Comparison of ENCODE assay signal across 13 cellular contexts in the genomic region with DNA sequence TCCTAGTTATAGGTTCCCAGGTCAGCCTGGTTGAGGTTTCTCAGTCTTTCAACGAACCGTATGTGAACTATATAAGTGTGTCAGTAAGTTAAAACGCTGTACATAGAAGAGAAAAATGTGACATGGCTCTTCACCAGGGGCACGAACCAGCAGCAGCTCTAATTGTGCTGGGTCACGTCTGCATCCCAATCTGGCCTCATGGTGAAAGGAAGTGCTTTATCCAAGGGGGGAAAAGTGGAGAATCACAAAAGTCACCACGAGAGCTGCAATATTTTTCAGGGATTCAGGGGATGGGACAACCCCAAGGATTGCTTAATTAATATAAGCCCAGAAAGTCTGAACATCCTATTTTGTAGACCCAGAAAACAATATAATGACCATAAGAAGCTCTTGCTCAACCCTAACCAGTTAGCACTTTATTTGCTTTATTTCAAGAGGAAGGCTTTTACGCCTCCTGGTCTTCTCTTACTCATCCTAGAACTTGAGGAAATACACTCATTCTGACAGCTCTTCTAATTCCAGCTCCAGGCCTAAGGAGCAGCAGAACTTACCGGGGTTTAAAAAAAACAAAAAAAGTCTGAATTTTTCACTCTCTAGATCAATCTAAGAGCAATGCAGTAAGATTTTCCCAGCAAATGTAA. TPM values are rescaled to one million over a fixed set of nuclear protein-coding genes. Genes with fewer than 3 reads are reported as not detected.
DNase-seq lines count a peak whose midpoint lies in the region; ATAC-seq, FAIRE-seq and TF ChIP-seq lines count a peak whose summit lies in the region.
"Had no signal": no experiment of that assay in that cellular context is flagged by ENCODE, and none has a peak within 500 bp of the region (broad histone marks: within the 10 kb centered on the region; RNA-seq: fewer than 3 reads in every experiment).

No MANE protein-coding gene starts in this region.

- no peak for TF ChIP-seq EP300 in sigmoid colon (IDR thresholded peaks at IDR 0.05)

- no peak for ATAC-seq in body of pancreas
- ATAC-seq: activated T-cell treated with anti-CD3 and anti-CD28 coated beads, Interleukin-2, amount 50 U/mL, for 72 hours had no signal

- H3K9me3 ChIP-seq in body of pancreas (no peaks in the 10 kb centered on the region), keratinocyte (ENCODE audit: control insufficient read depth, low read depth, low read length) (no peaks in the 10 kb centered on the region), tibial artery (no peaks in the 10 kb centered on the region), sigmoid colon (no peaks in the 10 kb centered on the region), right atrium auricular region (no peaks in the 10 kb centered on the region)

- H3K36me3 ChIP-seq in body of pancreas (replicated peaks in 1 of 2; ENCODE audit: insufficient read depth in 1 of 2, low read depth in 2 of 2), result peaks cover 0 to 4% of the 10 kb centered on the region in 2 donors
- H3K36me3 ChIP-seq in keratinocyte (ENCODE audit: control insufficient read depth in 2 of 2, extremely low read depth in 1 of 2, insufficient read depth in 2 of 2, low read length in 2 of 2), result peaks cover 21 to 59% of the 10 kb centered on the region in 2 experiments
- H3K36me3 ChIP-seq in tibial artery, result peaks cover 21 to 39% (median 30%) of the 10 kb centered on the region in 3 donors
- peaks cover 0 to 20% (median 11%) of the 10 kb centered on the region in 4 donors for H3K36me3 ChIP-seq in sigmoid colon
- peaks cover 49% of the 10 kb centered on the region for H3K36me3 ChIP-seq in right atrium auricular region

- H3K4me1 ChIP-seq in body of pancreas (peaks cover 26% of the 10 kb centered on the region), keratinocyte (ENCODE audit: control insufficient read depth, extremely low read depth, insufficient read depth, low read length) (peaks cover 86% of the 10 kb centered on the region), tibial artery (peaks cover 0 to 99% (median 66%) of the 10 kb centered on the region in 4 donors), sigmoid colon (peaks cover 0 to 26% (median 21%) of the 10 kb centered on the region in 4 donors), right atrium auricular region (peaks cover 0 to 62% of the 10 kb centered on the region in 2 donors)

- FAIRE-seq in keratinocyte (lab: Jason Lieb, UNC), result no peak

- H3K27ac Mint-ChIP-seq in activated CD4-positive, alpha-beta T cell treated with anti-CD3 and anti-CD28 coated beads, Interleukin-2, amount 10 ng/mL, durations not matched to agents 24 days and 14 days, result peak overlapping the region; percentile 32
- H3K27ac Mint-ChIP-seq: activated T-cell treated with anti-CD3 and anti-CD28 coated beads, Interleukin-2, amount 50 U/mL, for 72 hours had no signal

- H2AFZ ChIP-seq in keratinocyte (ENCODE audit: control insufficient read depth, low read length), result no peak overlapping the region

- H3K4me2 ChIP-seq in keratinocyte (ENCODE audit: control insufficient read depth, extremely low read depth, insufficient read depth, low read depth, low read length), result no peak overlapping the region

- H3K4me3 Mint-ChIP-seq in activated CD4-positive, alpha-beta T cell treated with anti-CD3 and anti-CD28 coated beads, Interleukin-2, amount 10 ng/mL, durations not matched to agents 24 days and 14 days, result no peak overlapping the region
- H3K4me3 Mint-ChIP-seq: activated T-cell treated with anti-CD3 and anti-CD28 coated beads, Interleukin-2, amount 50 U/mL, for 72 hours had no signal

- H3K27ac ChIP-seq in body of pancreas (peak overlapping the region; percentile 17 to 85 (median 78)), keratinocyte (ENCODE audit: control insufficient read depth, insufficient read depth, low read length) (peak overlapping the region; percentile 22), tibial artery (peak overlapping the region; percentile 20 to 28), sigmoid colon (no peak overlapping the region), right atrium auricular region (no peak overlapping the region)

- H3K4me1 Mint-ChIP-seq in activated CD4-positive, alpha-beta T cell treated with anti-CD3 and anti-CD28 coated beads, Interleukin-2, amount 10 ng/mL, durations not matched to agents 24 days and 14 days, result peaks cover 12% of the 10 kb centered on the region

- no peaks in the 10 kb centered on the region for H3K9me3 Mint-ChIP-seq in activated CD4-positive, alpha-beta T cell treated with anti-CD3 and anti-CD28 coated beads, Interleukin-2, amount 10 ng/mL, durations not matched to agents 24 days and 14 days
- H3K9me3 Mint-ChIP-seq: activated T-cell treated with anti-CD3 and anti-CD28 coated beads, Interleukin-2, amount 50 U/mL, for 72 hours had no signal

- TF ChIP-seq POLR2A in body of pancreas (IDR thresholded peaks at IDR 0.05), result no peak
- TF ChIP-seq POLR2A in sigmoid colon (IDR thresholded peaks at IDR 0.05), result no peak

- peaks cover 49% of the 10 kb centered on the region for H3K36me3 Mint-ChIP-seq in activated CD4-positive, alpha-beta T cell treated with anti-CD3 and anti-CD28 coated beads, Interleukin-2, amount 10 ng/mL, durations not matched to agents 24 days and 14 days (ENCODE audit: low read depth)

- peaks cover 71% of the 10 kb centered on the region for H3K79me2 ChIP-seq in keratinocyte (ENCODE audit: control insufficient read depth, insufficient read depth, low read length)

- WGBS in body of pancreas, 2 donors, result 89 to 91% methylated on average over 8 of the region's 8 CpGs
- 91 to 92% methylated on average over 8 of the region's 8 CpGs for WGBS in sigmoid colon, 2 donors

- no peak for DNase-seq in activated CD4-positive, alpha-beta T cell treated with anti-CD3 and anti-CD28 coated beads, Interleukin-2, amount 10 ng/mL, durations not matched to agents 24 days and 14 days
- DNase-seq in activated CD4-positive, alpha-beta T cell treated with anti-CD3 and anti-CD28 coated beads for 1 hour, result no peak
- DNase-seq in body of pancreas (no peak), keratinocyte (ENCODE audit: low read depth, low spot score) (no peak), tibial artery (no peak), sigmoid colon (no peak), right atrium auricular region (ENCODE audit: low spot score) (no peak), COLO668 (lab: John Stamatoyannopoulos, UW; ENCODE audit: unreplicated experiment) (no peak)
- DNase-seq: 8988T; activated T-cell treated with anti-CD3 and anti-CD28 coated beads, Interleukin-2, amount 50 U/mL, for 72 hours; aorta; effector CD4-positive, alpha-beta T cell; NCI-H1417 had no signal

- H3K27me3 Mint-ChIP-seq in activated CD4-positive, alpha-beta T cell treated with anti-CD3 and anti-CD28 coated beads, Interleukin-2, amount 10 ng/mL, durations not matched to agents 24 days and 14 days, result no peaks in the 10 kb centered on the region

- dilution Hi-C loops in keratinocyte (cut with MboI; ENCODE audit: extremely low pct_ligation_motif_present, low sequenced_read_pairs), result no loop called here

- peaks cover 8% of the 10 kb centered on the region for H3K9me1 ChIP-seq in keratinocyte (ENCODE audit: control insufficient read depth, extremely low read depth, insufficient read depth, low read length)

- intact Hi-C loops in activated CD4-positive, alpha-beta T cell treated with anti-CD3 and anti-CD28 coated beads, Interleukin-2, amount 10 ng/mL, durations not matched to agents 24 days and 14 days (cut with micrococcal nuclease), result no loop called here
- intact Hi-C loops in body of pancreas (cut with DNase I), result no loop called here
- intact Hi-C loops in tibial artery (cut with DNase I; ENCODE audit: low total_unique reads), result no loop called here
- intact Hi-C loops in sigmoid colon (cut with DNase I), result no loop called here

- peak overlapping the region; percentile 10 for H3K9ac ChIP-seq in keratinocyte (ENCODE audit: control insufficient read depth, extremely low read depth, insufficient read depth, low read length)

- TF ChIP-seq CTCF in body of pancreas (IDR thresholded peaks at IDR 0.05), result no peak
- TF ChIP-seq CTCF in keratinocyte (optimal IDR thresholded peaks at IDR 0.05 in 1 of 3, IDR thresholded peaks at IDR 0.05 in 1 of 3, conservative IDR thresholded peaks at IDR 0.05 in 1 of 3; ENCODE audit: extremely low read depth in 1 of 3, insufficient read depth in 2 of 3, low read length in 3 of 3), result no peak
- TF ChIP-seq CTCF in tibial artery (IDR thresholded peaks at IDR 0.05), result no peak
- TF ChIP-seq CTCF in sigmoid colon (IDR thresholded peaks at IDR 0.05), result no peak
- no peak for TF ChIP-seq CTCF in right atrium auricular region (IDR thresholded peaks at IDR 0.05)

- H3K27me3 ChIP-seq in body of pancreas, result no peaks in the 10 kb centered on the region
- no peaks in the 10 kb centered on the region for H3K27me3 ChIP-seq in keratinocyte (ENCODE audit: control insufficient read depth, extremely low read depth, insufficient read depth, low read length)
- H3K27me3 ChIP-seq in tibial artery, result no peaks in the 10 kb centered on the region
- H3K27me3 ChIP-seq in sigmoid colon, result no peaks in the 10 kb centered on the region
- H3K27me3 ChIP-seq in right atrium auricular region, result no peaks in the 10 kb centered on the region

- peaks cover 71% of the 10 kb centered on the region for H4K20me1 ChIP-seq in keratinocyte (ENCODE audit: control insufficient read depth, extremely low read depth, insufficient read depth, low read length)

- H3K4me3 ChIP-seq in body of pancreas (no peak overlapping the region), keratinocyte (ENCODE audit: control insufficient read depth in 2 of 3, extremely low read depth in 1 of 3, insufficient read depth in 2 of 3, low read depth in 1 of 3, low read length in 3 of 3) (no peak overlapping the region), tibial artery (no peak overlapping the region), sigmoid colon (no peak overlapping the region), right atrium auricular region (no peak overlapping the region)

RNA-seq across cellular contexts. Expression of gene ANXA2, which starts 16.5 kb away (rescaled TPM):
- 214 and 225 TPM in 2 replicates for total RNA-seq in activated CD4-positive, alpha-beta T cell treated with anti-CD3 and anti-CD28 coated beads, Interleukin-2, amount 10 ng/mL, durations not matched to agents 24 days and 14 days
- total RNA-seq in body of pancreas (100 to 1,000 TPM; 265 to 341 TPM), sigmoid colon (100 to 1,000 TPM; 157 to 366 (median 214) TPM), right atrium auricular region (100 to 1,000 TPM; 214 to 388 TPM)
- polyA plus RNA-seq in keratinocyte (10,132 to 15,949 TPM (median 11,017 TPM) in 3 replicates), sigmoid colon (1,000 to 10,000 TPM in 2 of 3 donors, 100 to 1,000 TPM in 1; 900 to 3,307 (median 1,912) TPM)
- 4,066 TPM for polyA plus RNA-seq in keratinocyte (2011; ENCODE audit: low read depth)
- polyA plus RNA-seq in keratinocyte (2011; cell fraction: cytosol; rRNA removed), result 14,846 and 18,096 TPM in 2 replicates
- 11,086 and 11,309 TPM in 2 replicates for polyA plus RNA-seq in keratinocyte (2011; cell fraction: nucleus; rRNA removed)
- 4,107 and 9,800 TPM in 2 replicates for polyA plus RNA-seq in keratinocyte (2012; ENCODE audit: low replicate concordance)
- polyA minus RNA-seq in keratinocyte, result 5,148 to 8,880 TPM (median 8,598 TPM) in 3 replicates
- 5,055 TPM for polyA minus RNA-seq in keratinocyte (2011; cell fraction: cytosol; rRNA and poly(A)+ RNA removed)
- polyA minus RNA-seq in keratinocyte (2011; cell fraction: nucleus; rRNA and poly(A)+ RNA removed), result 2,602 and 4,474 TPM in 2 replicates

Comparison
In these comparisons a context has a peak if more than half of its experiments do, and no peak if none do; other contexts are left out.
1. H3K27ac ChIP-seq: peak in body of pancreas (4 of 4), keratinocyte (single experiment) and tibial artery (2 of 2); none in sigmoid colon (0 of 4) and right atrium auricular region (0 of 2).